In the genomic region with DNA sequence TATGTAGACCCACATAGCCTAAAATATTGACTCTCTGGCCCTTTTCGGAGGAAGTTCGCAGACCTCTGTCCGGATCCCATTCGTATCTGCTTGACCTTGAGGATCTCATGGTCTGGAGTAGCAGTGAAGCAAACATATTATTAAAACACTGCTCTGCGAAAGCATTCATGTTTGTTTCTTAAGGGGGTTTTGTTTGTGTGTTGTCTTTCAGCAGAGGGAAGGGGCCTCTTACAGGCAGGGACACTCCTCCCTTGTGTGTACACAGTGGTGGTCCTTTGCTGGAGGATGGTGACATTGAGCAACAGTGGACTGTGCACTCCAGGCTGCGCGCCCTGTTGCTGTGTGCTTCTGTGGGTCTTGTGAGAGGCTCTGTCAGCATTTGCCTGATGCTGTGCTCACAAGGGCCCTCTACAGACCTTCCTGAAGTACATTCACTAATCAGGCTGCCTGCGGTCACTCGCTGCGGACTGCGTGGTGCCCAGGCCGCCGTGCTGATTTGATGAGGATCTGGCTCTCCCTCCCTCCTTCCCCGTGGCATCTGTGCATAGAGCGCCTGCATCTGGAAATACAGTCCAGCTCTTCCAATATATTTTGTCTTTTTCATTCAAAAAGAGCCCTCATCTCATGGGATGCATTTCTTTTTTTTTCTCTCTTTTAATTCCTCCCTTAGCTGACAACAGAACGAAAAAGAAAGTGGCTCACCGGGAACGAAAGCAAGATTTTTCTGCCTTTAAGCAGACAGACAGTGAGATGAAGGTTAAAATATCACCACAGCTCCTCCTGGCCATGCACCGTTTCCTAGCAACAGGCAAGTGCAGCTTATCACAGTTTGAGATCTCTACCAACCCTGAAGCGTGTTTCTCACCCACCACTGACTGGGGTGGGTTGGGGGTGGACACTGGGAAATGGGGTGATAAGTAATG, we compare ENCODE assay signal across 1 cellular context.
TF ChIP-seq lines count a peak whose summit lies in the region.

No MANE protein-coding gene starts in this region.

TF ChIP-seq in HepG2, 621 proteins besides CTCF, POLR2A, EP300 and RAD21 (continued from another document and continues in another):
- TF ChIP-seq, protein P1, sequence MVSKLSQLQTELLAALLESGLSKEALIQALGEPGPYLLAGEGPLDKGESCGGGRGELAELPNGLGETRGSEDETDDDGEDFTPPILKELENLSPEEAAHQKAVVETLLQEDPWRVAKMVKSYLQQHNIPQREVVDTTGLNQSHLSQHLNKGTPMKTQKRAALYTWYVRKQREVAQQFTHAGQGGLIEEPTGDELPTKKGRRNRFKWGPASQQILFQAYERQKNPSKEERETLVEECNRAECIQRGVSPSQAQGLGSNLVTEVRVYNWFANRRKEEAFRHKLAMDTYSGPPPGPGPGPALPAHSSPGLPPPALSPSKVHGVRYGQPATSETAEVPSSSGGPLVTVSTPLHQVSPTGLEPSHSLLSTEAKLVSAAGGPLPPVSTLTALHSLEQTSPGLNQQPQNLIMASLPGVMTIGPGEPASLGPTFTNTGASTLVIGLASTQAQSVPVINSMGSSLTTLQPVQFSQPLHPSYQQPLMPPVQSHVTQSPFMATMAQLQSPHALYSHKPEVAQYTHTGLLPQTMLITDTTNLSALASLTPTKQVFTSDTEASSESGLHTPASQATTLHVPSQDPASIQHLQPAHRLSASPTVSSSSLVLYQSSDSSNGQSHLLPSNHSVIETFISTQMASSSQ (IDR thresholded peaks at IDR 0.05; ENCODE audit: low read depth), result 0 out of 2 replicates have a peak, but pooled peaks have one; percentile 29
- TF ChIP-seq, protein P1 (CRISPR knock-in tag; IDR thresholded peaks at IDR 0.05; ENCODE audit: borderline replicate concordance), result peak; percentile 84; the same call in 1 of the 2 replicates
- TF ChIP-seq PHB2 (IDR thresholded peaks at IDR 0.05; ENCODE audit: partially characterized antibody), result no peak
- TF ChIP-seq CEBPB (IDR thresholded peaks at IDR 0.05; ENCODE audit: borderline replicate concordance, low read depth, low read length), result peak; percentile 99
- TF ChIP-seq MAF1 (CRISPR knock-in tag; IDR thresholded peaks at IDR 0.05; ENCODE audit: borderline replicate concordance), result no peak
- TF ChIP-seq, protein P2, sequence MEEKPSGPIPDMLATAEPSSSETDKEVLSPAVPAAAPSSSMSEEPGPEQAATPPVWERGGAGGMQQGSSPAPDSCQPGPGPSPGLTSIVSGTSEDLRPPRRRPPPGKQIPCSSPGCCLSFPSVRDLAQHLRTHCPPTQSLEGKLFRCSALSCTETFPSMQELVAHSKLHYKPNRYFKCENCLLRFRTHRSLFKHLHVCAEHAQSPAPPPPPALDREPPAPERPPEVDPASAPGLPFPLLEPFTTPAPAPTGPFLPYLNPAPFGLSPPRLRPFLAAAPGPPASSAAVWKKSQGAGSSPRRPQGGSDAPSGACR (CRISPR knock-in tag; IDR thresholded peaks at IDR 0.05), result peak; percentile 97
- TF ChIP-seq HNRNPK (IDR thresholded peaks at IDR 0.05; ENCODE audit: low read depth, low read length, poor library complexity, severe bottlenecking), result no peak
- TF ChIP-seq, protein P3, sequence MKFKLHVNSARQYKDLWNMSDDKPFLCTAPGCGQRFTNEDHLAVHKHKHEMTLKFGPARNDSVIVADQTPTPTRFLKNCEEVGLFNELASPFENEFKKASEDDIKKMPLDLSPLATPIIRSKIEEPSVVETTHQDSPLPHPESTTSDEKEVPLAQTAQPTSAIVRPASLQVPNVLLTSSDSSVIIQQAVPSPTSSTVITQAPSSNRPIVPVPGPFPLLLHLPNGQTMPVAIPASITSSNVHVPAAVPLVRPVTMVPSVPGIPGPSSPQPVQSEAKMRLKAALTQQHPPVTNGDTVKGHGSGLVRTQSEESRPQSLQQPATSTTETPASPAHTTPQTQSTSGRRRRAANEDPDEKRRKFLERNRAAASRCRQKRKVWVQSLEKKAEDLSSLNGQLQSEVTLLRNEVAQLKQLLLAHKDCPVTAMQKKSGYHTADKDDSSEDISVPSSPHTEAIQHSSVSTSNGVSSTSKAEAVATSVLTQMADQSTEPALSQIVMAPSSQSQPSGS (CRISPR knock-in tag; IDR thresholded peaks at IDR 0.05), result peak; percentile 83
- no peak for TF ChIP-seq GTF3A (CRISPR knock-in tag; conservative IDR thresholded peaks at IDR 0.05)
- no peak for TF ChIP-seq GATA4 (IDR thresholded peaks at IDR 0.05; ENCODE audit: borderline replicate concordance, low read depth)
- 0 out of 2 replicates have a peak, but pooled peaks have one; percentile 66 for TF ChIP-seq MYNN (CRISPR knock-in tag; IDR thresholded peaks at IDR 0.05; ENCODE audit: low read depth)
- peak; percentile 90 for TF ChIP-seq ESRRA (CRISPR knock-in tag; IDR thresholded peaks at IDR 0.05; ENCODE audit: low read depth)
- no peak for TF ChIP-seq AGO1 (IDR thresholded peaks at IDR 0.05; ENCODE audit: low read depth, low read length, poor library complexity, severe bottlenecking)
- TF ChIP-seq, protein P4, sequence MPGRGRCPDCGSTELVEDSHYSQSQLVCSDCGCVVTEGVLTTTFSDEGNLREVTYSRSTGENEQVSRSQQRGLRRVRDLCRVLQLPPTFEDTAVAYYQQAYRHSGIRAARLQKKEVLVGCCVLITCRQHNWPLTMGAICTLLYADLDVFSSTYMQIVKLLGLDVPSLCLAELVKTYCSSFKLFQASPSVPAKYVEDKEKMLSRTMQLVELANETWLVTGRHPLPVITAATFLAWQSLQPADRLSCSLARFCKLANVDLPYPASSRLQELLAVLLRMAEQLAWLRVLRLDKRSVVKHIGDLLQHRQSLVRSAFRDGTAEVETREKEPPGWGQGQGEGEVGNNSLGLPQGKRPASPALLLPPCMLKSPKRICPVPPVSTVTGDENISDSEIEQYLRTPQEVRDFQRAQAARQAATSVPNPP (CRISPR knock-in tag; IDR thresholded peaks at IDR 0.05), result no peak
- TF ChIP-seq ZFP36L1 (CRISPR knock-in tag; IDR thresholded peaks at IDR 0.05), result 0 out of 2 replicates have a peak, but pooled peaks have one; percentile 84
- TF ChIP-seq, protein P5, sequence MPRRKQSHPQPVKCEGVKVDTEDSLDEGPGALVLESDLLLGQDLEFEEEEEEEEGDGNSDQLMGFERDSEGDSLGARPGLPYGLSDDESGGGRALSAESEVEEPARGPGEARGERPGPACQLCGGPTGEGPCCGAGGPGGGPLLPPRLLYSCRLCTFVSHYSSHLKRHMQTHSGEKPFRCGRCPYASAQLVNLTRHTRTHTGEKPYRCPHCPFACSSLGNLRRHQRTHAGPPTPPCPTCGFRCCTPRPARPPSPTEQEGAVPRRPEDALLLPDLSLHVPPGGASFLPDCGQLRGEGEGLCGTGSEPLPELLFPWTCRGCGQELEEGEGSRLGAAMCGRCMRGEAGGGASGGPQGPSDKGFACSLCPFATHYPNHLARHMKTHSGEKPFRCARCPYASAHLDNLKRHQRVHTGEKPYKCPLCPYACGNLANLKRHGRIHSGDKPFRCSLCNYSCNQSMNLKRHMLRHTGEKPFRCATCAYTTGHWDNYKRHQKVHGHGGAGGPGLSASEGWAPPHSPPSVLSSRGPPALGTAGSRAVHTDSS (CRISPR knock-in tag; conservative IDR thresholded peaks at IDR 0.05), result no peak
- TF ChIP-seq, protein P6, sequence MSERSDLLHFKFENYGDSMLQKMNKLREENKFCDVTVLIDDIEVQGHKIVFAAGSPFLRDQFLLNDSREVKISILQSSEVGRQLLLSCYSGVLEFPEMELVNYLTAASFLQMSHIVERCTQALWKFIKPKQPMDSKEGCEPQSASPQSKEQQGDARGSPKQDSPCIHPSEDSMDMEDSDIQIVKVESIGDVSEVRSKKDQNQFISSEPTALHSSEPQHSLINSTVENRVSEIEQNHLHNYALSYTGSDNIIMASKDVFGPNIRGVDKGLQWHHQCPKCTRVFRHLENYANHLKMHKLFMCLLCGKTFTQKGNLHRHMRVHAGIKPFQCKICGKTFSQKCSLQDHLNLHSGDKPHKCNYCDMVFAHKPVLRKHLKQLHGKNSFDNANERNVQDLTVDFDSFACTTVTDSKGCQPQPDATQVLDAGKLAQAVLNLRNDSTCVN (CRISPR knock-in tag; IDR thresholded peaks at IDR 0.05; ENCODE audit: borderline replicate concordance), result 0 out of 2 replicates have a peak, but pooled peaks have one; percentile 58
- no peak for TF ChIP-seq PCBP2 (optimal IDR thresholded peaks at IDR 0.05; ENCODE audit: low read depth, low read length, poor library complexity, severe bottlenecking)
- TF ChIP-seq POLR2G (IDR thresholded peaks at IDR 0.05; ENCODE audit: low read depth, low read length), result no peak
- no peak for TF ChIP-seq ZFAT (CRISPR knock-in tag; conservative IDR thresholded peaks at IDR 0.05)
- TF ChIP-seq MXD4 (CRISPR knock-in tag; IDR thresholded peaks at IDR 0.05), result peak; percentile 78
- no peak; the same call in 1 of the 2 replicates for TF ChIP-seq FLYWCH1 (CRISPR knock-in tag; IDR thresholded peaks at IDR 0.05)
- TF ChIP-seq ZNF577 (CRISPR knock-in tag; IDR thresholded peaks at IDR 0.05; ENCODE audit: borderline replicate concordance, low read depth), result no peak
- no peak for TF ChIP-seq ZSCAN22 (CRISPR knock-in tag; IDR thresholded peaks at IDR 0.05)
- no peak; the same call in 1 of the 2 replicates for TF ChIP-seq KDM5A (IDR thresholded peaks at IDR 0.05; ENCODE audit: borderline replicate concordance, low read length)
- no peak for TF ChIP-seq ZNF296 (CRISPR knock-in tag; conservative IDR thresholded peaks at IDR 0.05)
- no peak for TF ChIP-seq MTF2 (CRISPR knock-in tag; IDR thresholded peaks at IDR 0.05; ENCODE audit: borderline replicate concordance)
- TF ChIP-seq HMG20A (CRISPR knock-in tag; IDR thresholded peaks at IDR 0.05; ENCODE audit: borderline replicate concordance), result peak; percentile 82
- no peak for TF ChIP-seq ZNF441 (CRISPR knock-in tag; IDR thresholded peaks at IDR 0.05; ENCODE audit: borderline replicate concordance)
- TF ChIP-seq BHLHE40 (IDR thresholded peaks at IDR 0.05; ENCODE audit: low read length), result peak; percentile 73
- TF ChIP-seq, protein P7, sequence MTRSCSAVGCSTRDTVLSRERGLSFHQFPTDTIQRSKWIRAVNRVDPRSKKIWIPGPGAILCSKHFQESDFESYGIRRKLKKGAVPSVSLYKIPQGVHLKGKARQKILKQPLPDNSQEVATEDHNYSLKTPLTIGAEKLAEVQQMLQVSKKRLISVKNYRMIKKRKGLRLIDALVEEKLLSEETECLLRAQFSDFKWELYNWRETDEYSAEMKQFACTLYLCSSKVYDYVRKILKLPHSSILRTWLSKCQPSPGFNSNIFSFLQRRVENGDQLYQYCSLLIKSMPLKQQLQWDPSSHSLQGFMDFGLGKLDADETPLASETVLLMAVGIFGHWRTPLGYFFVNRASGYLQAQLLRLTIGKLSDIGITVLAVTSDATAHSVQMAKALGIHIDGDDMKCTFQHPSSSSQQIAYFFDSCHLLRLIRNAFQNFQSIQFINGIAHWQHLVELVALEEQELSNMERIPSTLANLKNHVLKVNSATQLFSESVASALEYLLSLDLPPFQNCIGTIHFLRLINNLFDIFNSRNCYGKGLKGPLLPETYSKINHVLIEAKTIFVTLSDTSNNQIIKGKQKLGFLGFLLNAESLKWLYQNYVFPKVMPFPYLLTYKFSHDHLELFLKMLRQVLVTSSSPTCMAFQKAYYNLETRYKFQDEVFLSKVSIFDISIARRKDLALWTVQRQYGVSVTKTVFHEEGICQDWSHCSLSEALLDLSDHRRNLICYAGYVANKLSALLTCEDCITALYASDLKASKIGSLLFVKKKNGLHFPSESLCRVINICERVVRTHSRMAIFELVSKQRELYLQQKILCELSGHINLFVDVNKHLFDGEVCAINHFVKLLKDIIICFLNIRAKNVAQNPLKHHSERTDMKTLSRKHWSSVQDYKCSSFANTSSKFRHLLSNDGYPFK (CRISPR knock-in tag; IDR thresholded peaks at IDR 0.05; ENCODE audit: borderline replicate concordance), result peak; percentile 41; the same call in 1 of the 2 replicates
- peak; percentile 90 for TF ChIP-seq NCOA2 (CRISPR knock-in tag; IDR thresholded peaks at IDR 0.05)
- TF ChIP-seq TBL1XR1 (IDR thresholded peaks at IDR 0.05; ENCODE audit: borderline replicate concordance, low read length, partially characterized antibody), result no peak
- TF ChIP-seq, protein P8, sequence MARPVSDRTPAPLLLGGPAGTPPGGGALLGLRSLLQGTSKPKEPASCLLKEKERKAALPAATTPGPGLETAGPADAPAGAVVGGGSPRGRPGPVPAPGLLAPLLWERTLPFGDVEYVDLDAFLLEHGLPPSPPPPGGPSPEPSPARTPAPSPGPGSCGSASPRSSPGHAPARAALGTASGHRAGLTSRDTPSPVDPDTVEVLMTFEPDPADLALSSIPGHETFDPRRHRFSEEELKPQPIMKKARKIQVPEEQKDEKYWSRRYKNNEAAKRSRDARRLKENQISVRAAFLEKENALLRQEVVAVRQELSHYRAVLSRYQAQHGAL (CRISPR knock-in tag; IDR thresholded peaks at IDR 0.05; ENCODE audit: not compliant biosample characterization), result no peak
- TF ChIP-seq, protein P9, sequence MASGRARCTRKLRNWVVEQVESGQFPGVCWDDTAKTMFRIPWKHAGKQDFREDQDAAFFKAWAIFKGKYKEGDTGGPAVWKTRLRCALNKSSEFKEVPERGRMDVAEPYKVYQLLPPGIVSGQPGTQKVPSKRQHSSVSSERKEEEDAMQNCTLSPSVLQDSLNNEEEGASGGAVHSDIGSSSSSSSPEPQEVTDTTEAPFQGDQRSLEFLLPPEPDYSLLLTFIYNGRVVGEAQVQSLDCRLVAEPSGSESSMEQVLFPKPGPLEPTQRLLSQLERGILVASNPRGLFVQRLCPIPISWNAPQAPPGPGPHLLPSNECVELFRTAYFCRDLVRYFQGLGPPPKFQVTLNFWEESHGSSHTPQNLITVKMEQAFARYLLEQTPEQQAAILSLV (CRISPR knock-in tag; IDR thresholded peaks at IDR 0.05; ENCODE audit: borderline replicate concordance), result peak; percentile 78; the same call in 1 of the 2 replicates
- TF ChIP-seq, protein P10, sequence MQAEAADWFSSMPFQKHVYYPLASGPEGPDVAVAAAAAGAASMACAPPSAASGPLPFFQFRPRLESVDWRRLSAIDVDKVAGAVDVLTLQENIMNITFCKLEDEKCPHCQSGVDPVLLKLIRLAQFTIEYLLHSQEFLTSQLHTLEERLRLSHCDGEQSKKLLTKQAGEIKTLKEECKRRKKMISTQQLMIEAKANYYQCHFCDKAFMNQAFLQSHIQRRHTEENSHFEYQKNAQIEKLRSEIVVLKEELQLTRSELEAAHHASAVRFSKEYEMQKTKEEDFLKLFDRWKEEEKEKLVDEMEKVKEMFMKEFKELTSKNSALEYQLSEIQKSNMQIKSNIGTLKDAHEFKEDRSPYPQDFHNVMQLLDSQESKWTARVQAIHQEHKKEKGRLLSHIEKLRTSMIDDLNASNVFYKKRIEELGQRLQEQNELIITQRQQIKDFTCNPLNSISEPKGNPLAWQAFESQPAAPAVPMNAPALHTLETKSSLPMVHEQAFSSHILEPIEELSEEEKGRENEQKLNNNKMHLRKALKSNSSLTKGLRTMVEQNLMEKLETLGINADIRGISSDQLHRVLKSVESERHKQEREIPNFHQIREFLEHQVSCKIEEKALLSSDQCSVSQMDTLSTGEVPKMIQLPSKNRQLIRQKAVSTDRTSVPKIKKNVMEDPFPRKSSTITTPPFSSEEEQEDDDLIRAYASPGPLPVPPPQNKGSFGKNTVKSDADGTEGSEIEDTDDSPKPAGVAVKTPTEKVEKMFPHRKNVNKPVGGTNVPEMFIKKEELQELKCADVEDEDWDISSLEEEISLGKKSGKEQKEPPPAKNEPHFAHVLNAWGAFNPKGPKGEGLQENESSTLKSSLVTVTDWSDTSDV (CRISPR knock-in tag; IDR thresholded peaks at IDR 0.05), result no peak
